Comparison of ENCODE assay signal across 23 cellular contexts in the genomic region with DNA sequence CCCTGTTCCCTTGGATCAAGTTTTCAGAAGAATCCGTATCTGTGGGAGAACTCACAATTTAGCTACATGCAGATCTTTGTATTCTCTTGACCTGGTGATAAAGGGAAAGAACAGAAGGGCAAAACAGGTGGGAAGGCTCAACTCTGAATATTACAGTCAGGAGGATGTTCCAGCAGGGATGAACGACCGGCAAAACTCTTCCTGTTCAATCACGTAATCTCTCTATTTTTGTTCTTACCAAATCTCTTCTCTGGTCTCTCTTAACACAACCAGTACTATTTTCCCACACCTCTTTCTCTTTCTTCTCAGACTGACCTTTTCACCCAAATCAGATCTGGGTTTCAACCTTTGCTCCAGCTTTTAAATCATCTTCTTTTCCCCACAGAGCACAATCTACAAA.
"Had no signal": no experiment of that assay in that cellular context is flagged by ENCODE, and none has a peak within 500 bp of the region (broad histone marks: within the 10 kb centered on the region; RNA-seq: fewer than 3 reads in every experiment).

No MANE protein-coding gene starts in this region.

- H3K36me3 ChIP-seq: colonic mucosa, heart left ventricle, lower lobe of right lung, thoracic aorta, upper lobe of left lung had no signal

- H3K4me3 Mint-ChIP-seq: activated CD4-positive, alpha-beta T cell treated with anti-CD3 and anti-CD28 coated beads, Interleukin-2, amount 10 ng/mL, durations not matched to agents 24 days and 14 days; activated CD8-positive, alpha-beta memory T cell treated with anti-CD3 and anti-CD28 coated beads, Interleukin-2, amount 10 ng/mL, durations not matched to agents 7 days and 5 days; activated CD8-positive, alpha-beta T cell treated with anti-CD3 and anti-CD28 coated beads for 36 hours; effector memory CD8-positive, alpha-beta T cell; naive thymus-derived CD8-positive, alpha-beta T cell had no signal

- H3K4me3 ChIP-seq: colonic mucosa, dorsolateral prefrontal cortex, heart left ventricle, lower lobe of right lung, SK-N-MC, thoracic aorta, upper lobe of left lung had no signal

- H3K36me3 Mint-ChIP-seq: activated CD8-positive, alpha-beta memory T cell treated with anti-CD3 and anti-CD28 coated beads, Interleukin-2, amount 10 ng/mL, durations not matched to agents 7 days and 5 days had no signal

- FAIRE-seq: islet of Langerhans had no signal

- H3K9me3 ChIP-seq: colonic mucosa, heart left ventricle, lower lobe of right lung, thoracic aorta, upper lobe of left lung had no signal

- H3K4me1 ChIP-seq: colonic mucosa had no signal

- ATAC-seq: activated CD4-positive, CD25-positive, alpha-beta regulatory T cell treated with anti-CD3 and anti-CD28 coated beads, Interleukin-2, amount 50 U/mL, for 24 hours; activated CD8-positive, alpha-beta memory T cell treated with anti-CD3 and anti-CD28 coated beads, Interleukin-2, amount 10 ng/mL, durations not matched to agents 7 days and 5 days; activated CD8-positive, alpha-beta T cell treated with anti-CD3 and anti-CD28 coated beads for 36 hours; activated naive CD4-positive, alpha-beta T cell treated with anti-CD3 and anti-CD28 coated beads, Interleukin-2, amount 50 U/mL, for 72 hours; effector memory CD8-positive, alpha-beta T cell; left lobe of liver; lower lobe of right lung; naive thymus-derived CD8-positive, alpha-beta T cell had no signal

- H3K9me3 Mint-ChIP-seq: activated CD4-positive, alpha-beta T cell treated with anti-CD3 and anti-CD28 coated beads, Interleukin-2, amount 10 ng/mL, durations not matched to agents 24 days and 14 days; activated CD8-positive, alpha-beta T cell treated with anti-CD3 and anti-CD28 coated beads for 36 hours; activated naive CD4-positive, alpha-beta T cell treated with anti-CD3 and anti-CD28 coated beads, Interleukin-2, amount 50 U/mL, for 72 hours; effector memory CD8-positive, alpha-beta T cell; naive thymus-derived CD8-positive, alpha-beta T cell had no signal

- H3K27me3 ChIP-seq: colonic mucosa, dorsolateral prefrontal cortex, heart left ventricle, upper lobe of left lung had no signal

- H3K4me1 Mint-ChIP-seq: activated CD4-positive, alpha-beta T cell treated with anti-CD3 and anti-CD28 coated beads, Interleukin-2, amount 10 ng/mL, durations not matched to agents 24 days and 14 days had no signal

- H3K27me3 Mint-ChIP-seq: activated CD4-positive, alpha-beta T cell treated with anti-CD3 and anti-CD28 coated beads, Interleukin-2, amount 10 ng/mL, durations not matched to agents 24 days and 14 days; activated CD8-positive, alpha-beta memory T cell treated with anti-CD3 and anti-CD28 coated beads, Interleukin-2, amount 10 ng/mL, durations not matched to agents 7 days and 5 days; activated CD8-positive, alpha-beta T cell treated with anti-CD3 and anti-CD28 coated beads for 36 hours; effector memory CD8-positive, alpha-beta T cell; naive thymus-derived CD8-positive, alpha-beta T cell had no signal

- DNase-seq: activated CD4-positive, alpha-beta T cell treated with anti-CD3 and anti-CD28 coated beads, Interleukin-2, amount 10 ng/mL, durations not matched to agents 24 days and 14 days; activated CD8-positive, alpha-beta memory T cell treated with anti-CD3 and anti-CD28 coated beads, Interleukin-2, amount 10 ng/mL, durations not matched to agents 7 days and 5 days; activated CD8-positive, alpha-beta T cell treated with anti-CD3 and anti-CD28 coated beads for 36 hours; activated T-cell treated with anti-CD3 and anti-CD28 coated beads for 4 hours; aorta; colonic mucosa; dorsolateral prefrontal cortex; effector memory CD8-positive, alpha-beta T cell; heart left ventricle; lower lobe of right lung; naive thymus-derived CD8-positive, alpha-beta T cell; posterior cingulate gyrus; retina; stimulated activated CD4-positive, alpha-beta T cell treated with anti-CD3 and anti-CD28 coated beads, Interleukin-4, amount 100 ng/mL, for 24 hours; stimulated activated naive CD4-positive, alpha-beta T cell treated with Interleukin-2 at 50 U/mL for 16 hours; upper lobe of left lung had no signal

- H3K27ac Mint-ChIP-seq: activated CD4-positive, alpha-beta T cell treated with anti-CD3 and anti-CD28 coated beads, Interleukin-2, amount 10 ng/mL, durations not matched to agents 24 days and 14 days; activated CD8-positive, alpha-beta memory T cell treated with anti-CD3 and anti-CD28 coated beads, Interleukin-2, amount 10 ng/mL, durations not matched to agents 7 days and 5 days; activated CD8-positive, alpha-beta T cell treated with anti-CD3 and anti-CD28 coated beads for 36 hours; effector memory CD8-positive, alpha-beta T cell; naive thymus-derived CD8-positive, alpha-beta T cell had no signal

- H3K27ac ChIP-seq: colonic mucosa, epithelial cell of prostate, lower lobe of right lung, SK-N-MC, thoracic aorta, upper lobe of left lung had no signal
